Comparison of ENCODE assay signal across 25 cellular contexts in the genomic region with DNA sequence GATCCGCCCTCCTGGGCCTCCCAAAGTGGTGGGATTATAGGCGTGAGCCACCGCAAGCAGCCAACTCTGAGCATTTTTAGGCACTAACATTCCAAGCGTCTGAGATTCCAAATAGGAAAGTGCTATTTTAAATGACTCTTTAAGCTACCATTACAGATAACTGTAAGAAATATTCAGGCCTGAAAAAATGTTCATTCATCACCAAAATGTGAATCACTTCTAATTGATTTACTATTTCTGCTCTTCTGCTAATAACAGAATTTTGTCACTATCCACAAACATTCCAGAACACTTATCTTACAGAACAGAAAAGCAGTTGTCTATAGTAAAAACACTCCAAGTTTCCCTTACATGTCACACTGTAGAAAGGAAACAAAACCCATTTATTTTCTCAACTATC.
A peak's percentile ranks its signal among the peaks of the same experiment; 100 is the strongest.
DNase-seq lines count a peak whose midpoint lies in the region; ATAC-seq and TF ChIP-seq lines count a peak whose summit lies in the region.
"Had no signal": no experiment of that assay in that cellular context is flagged by ENCODE, and none has a peak within 500 bp of the region (broad histone marks: within the 10 kb centered on the region; RNA-seq: fewer than 3 reads in every experiment).

No MANE protein-coding gene starts in this region.

- H3K36me3 ChIP-seq in OCI-LY7 (ENCODE audit: insufficient read depth, low read length) = peaks cover 74% of the 10 kb centered on the region

- H3K4me3 ChIP-seq in OCI-LY7 (ENCODE audit: low read depth, low read length, poor library complexity, severe bottlenecking) = no peak overlapping the region
- H3K4me3 ChIP-seq: dorsolateral prefrontal cortex had no signal

- peaks cover 61% of the 10 kb centered on the region for H3K4me1 ChIP-seq in OCI-LY7 (ENCODE audit: insufficient read depth, low read length, poor library complexity, severe bottlenecking)

- no TSS peak for BruUV-seq in OCI-LY7 (replicated peaks; lab: Mats Ljungman, UMichigan)

- H3K4me2 ChIP-seq in OCI-LY7 (ENCODE audit: low read length) = peak overlapping the region; percentile 43; the same call in 1 of the 2 replicates

- H4K20me1 ChIP-seq in OCI-LY7 (ENCODE audit: insufficient read depth, low read length) = peaks cover 10% of the 10 kb centered on the region; the same call in 1 of the 2 replicates

- no peaks in the 10 kb centered on the region for H3K9me2 ChIP-seq in OCI-LY7 (ENCODE audit: insufficient read depth, low read length)

- peaks cover 17% of the 10 kb centered on the region for H3K36me3 Mint-ChIP-seq in activated naive CD4-positive, alpha-beta T cell treated with anti-CD3 and anti-CD28 coated beads for 36 hours (ENCODE audit: low read depth)
- peaks cover 9 to 15% of the 10 kb centered on the region in 2 donors for H3K36me3 Mint-ChIP-seq in activated naive CD4-positive, alpha-beta T cell treated with anti-CD3 and anti-CD28 coated beads, Interleukin-2, amount 50 U/mL, for 72 hours
- peaks cover 11 to 17% of the 10 kb centered on the region in 2 donors for H3K36me3 Mint-ChIP-seq in stimulated activated naive B cell treated with anti-CD40 and anti-IgM and Interleukin-4, amounts not matched to agents 10 μg/mL and 1 μg/mL and 100 μg/mL, for 72 hours
- H3K36me3 Mint-ChIP-seq: natural killer cell had no signal

- intact Hi-C loops in activated naive CD4-positive, alpha-beta T cell treated with anti-CD3 and anti-CD28 coated beads for 36 hours (cut with micrococcal nuclease) = loop anchor here (5.0 to 10.0 kb wide), 2 partner anchors 248 to 395 kb away; a partner anchor contains a TSS
- intact Hi-C loops in OCI-LY7 (cut with micrococcal nuclease; ENCODE audit: unreplicated experiment) = no loop called here

- CTCF ChIA-PET in activated naive CD4-positive, alpha-beta T cell treated with anti-CD3 and anti-CD28 coated beads for 36 hours (lab: Charles Lee) = interaction anchor here (0.9 to 1.0 kb wide), 3 partner anchors 12 to 45 kb away, joined by 3 to 4 read pairs (median 4); no protein-coding TSS in a partner anchor
- CTCF ChIA-PET in OCI-LY7 (lab: Charles Lee; ENCODE audit: unreplicated experiment) = no interaction called here

- peaks cover 88% of the 10 kb centered on the region for H3K4me1 Mint-ChIP-seq in activated naive CD4-positive, alpha-beta T cell treated with anti-CD3 and anti-CD28 coated beads for 36 hours (ENCODE audit: low read depth)
- peaks cover 39 to 77% of the 10 kb centered on the region in 2 donors for H3K4me1 Mint-ChIP-seq in stimulated activated naive B cell treated with anti-CD40 and anti-IgM and Interleukin-4, amounts not matched to agents 10 μg/mL and 1 μg/mL and 100 μg/mL, for 72 hours

- no peak overlapping the region for H3K4me3 Mint-ChIP-seq in activated naive CD4-positive, alpha-beta T cell treated with anti-CD3 and anti-CD28 coated beads for 36 hours
- peak overlapping the region; percentile 54 to 55 for H3K4me3 Mint-ChIP-seq in stimulated activated naive B cell treated with anti-CD40 and anti-IgM and Interleukin-4, amounts not matched to agents 10 μg/mL and 1 μg/mL and 100 μg/mL, for 72 hours
- H3K4me3 Mint-ChIP-seq: natural killer cell had no signal

- TF ChIP-seq CTCF in OCI-LY7 (conservative IDR thresholded peaks at IDR 0.05; ENCODE audit: low read length) = no peak

- ATAC-seq in activated naive CD4-positive, alpha-beta T cell treated with anti-CD3 and anti-CD28 coated beads, Interleukin-2, amount 50 U/mL, for 72 hours = no peak
- ATAC-seq in stimulated activated naive B cell treated with anti-CD40 and anti-IgM and Interleukin-4, amounts not matched to agents 10 μg/mL and 1 μg/mL and 100 μg/mL, for 72 hours (replicated peaks) = no peak
- ATAC-seq in HG02884 (IDR thresholded peaks at IDR 0.05; ENCODE audit: unreplicated experiment) (no peak), esophagus mucosa (no peak)
- ATAC-seq: HepG2, natural killer cell, right cardiac atrium had no signal

- no peaks in the 10 kb centered on the region for H3K9me3 Mint-ChIP-seq in activated naive CD4-positive, alpha-beta T cell treated with anti-CD3 and anti-CD28 coated beads for 36 hours
- H3K9me3 Mint-ChIP-seq in activated naive CD4-positive, alpha-beta T cell treated with anti-CD3 and anti-CD28 coated beads, Interleukin-2, amount 50 U/mL, for 72 hours = no peaks in the 10 kb centered on the region
- no peaks in the 10 kb centered on the region for H3K9me3 Mint-ChIP-seq in stimulated activated naive B cell treated with anti-CD40 and anti-IgM and Interleukin-4, amounts not matched to agents 10 μg/mL and 1 μg/mL and 100 μg/mL, for 72 hours
- H3K9me3 Mint-ChIP-seq: natural killer cell had no signal

- no peak overlapping the region for H2AFZ ChIP-seq in OCI-LY7 (ENCODE audit: low read length)
- H2AFZ ChIP-seq: parathyroid adenoma had no signal

- H3K79me2 ChIP-seq in OCI-LY7 (ENCODE audit: insufficient read depth, low read depth, low read length) = peaks cover 96% of the 10 kb centered on the region
- H3K79me2 ChIP-seq: parathyroid adenoma had no signal

- peak overlapping the region; percentile 31 for H3K27ac ChIP-seq in OCI-LY7 (ENCODE audit: low read depth, low read length, poor library complexity, severe bottlenecking)
- H3K27ac ChIP-seq: C4-2B, parathyroid adenoma had no signal

- no peaks in the 10 kb centered on the region for H3K27me3 Mint-ChIP-seq in activated naive CD4-positive, alpha-beta T cell treated with anti-CD3 and anti-CD28 coated beads for 36 hours (ENCODE audit: low read depth)
- H3K27me3 Mint-ChIP-seq in stimulated activated naive B cell treated with anti-CD40 and anti-IgM and Interleukin-4, amounts not matched to agents 10 μg/mL and 1 μg/mL and 100 μg/mL, for 72 hours = no peaks in the 10 kb centered on the region

- DNase-seq in activated naive CD4-positive, alpha-beta T cell treated with anti-CD3 and anti-CD28 coated beads for 36 hours = no peak
- DNase-seq in activated naive CD4-positive, alpha-beta T cell treated with anti-CD3 and anti-CD28 coated beads, Interleukin-2, amount 50 U/mL, for 72 hours (ENCODE audit: low spot score in 2 of 2) = no peak
- DNase-seq in OCI-LY7 (ENCODE audit: low spot score) (no peak), amniotic epithelial cell (ENCODE audit: low read depth) (peak; percentile 36)
- no peak for DNase-seq in stimulated activated naive B cell treated with anti-CD40 and anti-IgM and Interleukin-4, amounts not matched to agents 10 μg/mL and 1 μg/mL and 100 μg/mL, for 72 hours
- no peak for DNase-seq in central memory CD4-positive, alpha-beta T cell
- DNase-seq: ACHN; activated CD4-positive, CD25-positive, alpha-beta regulatory T cell; aorta; caudate nucleus; dorsolateral prefrontal cortex; glutamatergic neuron; GOT3; natural killer cell; NCI-H1092 treated with DMSO at 0.1 percent for 48 hours; NCI-H2029 treated with DMSO at 0.1 percent for 48 hours; right cardiac atrium; SIG-M5; stimulated activated CD8-positive, alpha-beta memory T cell treated with anti-CD3 and anti-CD28 coated beads, Interleukin-4, amount 100 ng/mL, for 48 hours; T-helper 9 cell had no signal

- H3K9me3 ChIP-seq in OCI-LY7 (ENCODE audit: low read length) = no peaks in the 10 kb centered on the region

- POLR2A ChIA-PET in OCI-LY7 (lab: Charles Lee) = interaction anchor here (0.9 to 1.6 kb wide), 2 partner anchors 11 to 14 kb away, joined by 3 read pairs; no protein-coding TSS in a partner anchor

- peak overlapping the region; percentile 70 for H3K27ac Mint-ChIP-seq in activated naive CD4-positive, alpha-beta T cell treated with anti-CD3 and anti-CD28 coated beads for 36 hours
- H3K27ac Mint-ChIP-seq in activated naive CD4-positive, alpha-beta T cell treated with anti-CD3 and anti-CD28 coated beads, Interleukin-2, amount 50 U/mL, for 72 hours = peak overlapping the region in 1 of 2 donors; percentile 85
- peak overlapping the region; percentile 96 for H3K27ac Mint-ChIP-seq in stimulated activated naive B cell treated with anti-CD40 and anti-IgM and Interleukin-4, amounts not matched to agents 10 μg/mL and 1 μg/mL and 100 μg/mL, for 72 hours
